ENCODE assay signal across 16 cellular contexts in the genomic region with DNA sequence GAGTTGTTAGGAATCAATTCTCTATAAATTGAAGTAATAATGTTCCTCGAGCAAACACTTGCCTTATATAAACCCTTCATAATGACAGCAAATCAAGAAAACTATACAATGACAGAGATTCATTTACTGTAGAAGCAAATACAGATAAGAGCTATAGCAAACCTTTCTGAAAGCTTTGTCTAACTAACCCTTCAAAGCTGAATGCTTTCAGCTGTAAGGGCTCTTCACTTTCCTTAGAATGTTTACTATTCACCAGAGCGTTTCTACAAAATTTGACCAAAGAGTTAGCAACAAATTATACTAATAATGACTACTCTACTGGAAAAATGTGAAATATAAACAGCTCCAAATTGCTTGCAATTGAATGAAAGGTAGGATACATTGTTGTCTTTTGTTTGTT.
"Had no signal": no experiment of that assay in that cellular context is flagged by ENCODE, and none has a peak within 500 bp of the region (broad histone marks: within the 10 kb centered on the region; RNA-seq: fewer than 3 reads in every experiment).

No MANE protein-coding gene starts in this region.

- H3K27me3 Mint-ChIP-seq: activated CD4-positive, alpha-beta T cell treated with anti-CD3 and anti-CD28 coated beads for 36 hours; activated CD8-positive, alpha-beta T cell treated with anti-CD3 and anti-CD28 coated beads for 36 hours; stimulated activated naive CD8-positive, alpha-beta T cell treated with anti-CD3 and anti-CD28 coated beads, Interleukin-15, Interleukin-2, amounts not matched to agents 100 ng/mL and 50 ng/mL, for 24 hours had no signal

- H3K9me3 Mint-ChIP-seq: activated T-cell treated with anti-CD3 and anti-CD28 coated beads, Interleukin-2, amount 50 U/mL, for 72 hours; endodermal cell had no signal

- H3K4me1 ChIP-seq: breast epithelium, pancreas, upper lobe of right lung had no signal

- H3K36me3 ChIP-seq: breast epithelium, pancreas, upper lobe of right lung, WERI-Rb-1 had no signal

- H3K4me1 Mint-ChIP-seq: activated CD4-positive, alpha-beta T cell treated with anti-CD3 and anti-CD28 coated beads for 36 hours; endodermal cell had no signal

- H3K27ac ChIP-seq: breast epithelium, pancreas, upper lobe of right lung, WERI-Rb-1 had no signal

- DNase-seq: activated CD4-positive, alpha-beta T cell treated with anti-CD3 and anti-CD28 coated beads for 36 hours; activated CD8-positive, alpha-beta memory T cell treated with anti-CD3 and anti-CD28 coated beads, Interleukin-2, amount 50 U/mL, for 4 hours; activated CD8-positive, alpha-beta T cell treated with anti-CD3 and anti-CD28 coated beads for 36 hours; activated T-cell treated with anti-CD3 and anti-CD28 coated beads, Interleukin-2, amount 50 U/mL, for 72 hours; aorta; endodermal cell; erythroblast; hippocampal formation; kidney glomerular epithelial cell; pancreas; stimulated activated CD4-positive, alpha-beta T cell treated with anti-CD3 and anti-CD28 coated beads, Interleukin-4, amount 100 ng/mL, for 1 hour; stimulated activated CD8-positive, alpha-beta memory T cell treated with anti-CD3 and anti-CD28 coated beads, Interleukin-4, amount 100 ng/mL, for 48 hours; upper lobe of right lung; WERI-Rb-1 had no signal

- H3K27ac Mint-ChIP-seq: activated CD4-positive, alpha-beta T cell treated with anti-CD3 and anti-CD28 coated beads for 36 hours; activated CD8-positive, alpha-beta T cell treated with anti-CD3 and anti-CD28 coated beads for 36 hours; activated T-cell treated with anti-CD3 and anti-CD28 coated beads, Interleukin-2, amount 50 U/mL, for 72 hours; endodermal cell; stimulated activated naive CD8-positive, alpha-beta T cell treated with anti-CD3 and anti-CD28 coated beads, Interleukin-15, Interleukin-2, amounts not matched to agents 100 ng/mL and 50 ng/mL, for 24 hours had no signal

- H3K4me3 ChIP-seq: breast epithelium, pancreas, upper lobe of right lung had no signal

- H3K9me3 ChIP-seq: breast epithelium, pancreas, upper lobe of right lung had no signal

- H3K4me3 Mint-ChIP-seq: activated CD4-positive, alpha-beta T cell treated with anti-CD3 and anti-CD28 coated beads for 36 hours; activated CD8-positive, alpha-beta T cell treated with anti-CD3 and anti-CD28 coated beads for 36 hours; activated T-cell treated with anti-CD3 and anti-CD28 coated beads, Interleukin-2, amount 50 U/mL, for 72 hours; endodermal cell; stimulated activated naive CD8-positive, alpha-beta T cell treated with anti-CD3 and anti-CD28 coated beads, Interleukin-15, Interleukin-2, amounts not matched to agents 100 ng/mL and 50 ng/mL, for 24 hours had no signal

- H3K27me3 ChIP-seq: breast epithelium, pancreas, upper lobe of right lung had no signal

- ATAC-seq: activated CD4-positive, alpha-beta T cell treated with anti-CD3 and anti-CD28 coated beads for 36 hours; activated CD8-positive, alpha-beta T cell treated with anti-CD3 and anti-CD28 coated beads for 36 hours; activated T-cell treated with anti-CD3 and anti-CD28 coated beads, Interleukin-2, amount 50 U/mL, for 72 hours; pancreas; upper lobe of right lung had no signal
